In the genomic region with DNA sequence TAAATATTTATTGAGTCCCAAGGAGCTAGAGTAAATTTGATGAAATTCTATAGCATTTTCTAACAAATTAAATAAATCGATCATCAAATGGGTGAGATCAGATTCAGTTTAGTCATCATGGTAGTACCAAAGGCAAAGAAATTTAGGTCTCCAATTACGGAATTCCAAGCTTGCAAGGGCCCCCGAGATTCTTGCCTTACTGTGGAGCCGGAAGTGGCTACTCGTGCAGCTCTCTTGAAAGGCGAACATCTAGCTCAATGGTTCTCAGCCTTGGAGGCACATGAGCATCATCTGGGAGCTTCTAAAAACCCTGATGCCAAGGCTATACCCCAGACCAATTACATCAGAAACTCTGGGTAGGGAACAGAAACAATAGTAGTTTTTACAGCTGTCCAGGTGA, we compare ENCODE assay signal across 17 cellular contexts.
DNase-seq lines count a peak whose midpoint lies in the region; ATAC-seq lines count a peak whose summit lies in the region.
"Had no signal": no experiment of that assay in that cellular context is flagged by ENCODE, and none has a peak within 500 bp of the region (broad histone marks: within the 10 kb centered on the region; RNA-seq: fewer than 3 reads in every experiment).

No MANE protein-coding gene starts in this region.

- H2AK5ac ChIP-seq in mesendoderm (ENCODE audit: low read length) = no peak overlapping the region

- H3K23ac ChIP-seq in mesendoderm (ENCODE audit: low read length) = no peak overlapping the region

- DNase-seq in NCI-H2196 treated with DMSO at 0.1 percent for 48 hours (lab: John Stamatoyannopoulos, UW; ENCODE audit: unreplicated experiment) = peak; percentile 15
- no peak for DNase-seq in NCI-H2196 (lab: John Stamatoyannopoulos, UW; ENCODE audit: unreplicated experiment)
- peak; percentile 50 for DNase-seq in NCI-H146 (lab: John Stamatoyannopoulos, UW)
- peak; percentile 18 for DNase-seq in NT2/D1 (ENCODE audit: low read depth, low spot score)
- DNase-seq in mesendoderm = peak; percentile 14
- no peak for DNase-seq in activated gamma-delta T cell treated with Interleukin-2 at 50 U/mL for 16 hours
- DNase-seq: BE2C; Caco-2; CD4-positive, alpha-beta memory T cell; DMS79; GOT3; IMR-90 had no signal

- H3K4me2 ChIP-seq in mesendoderm (ENCODE audit: low read length) = no peak overlapping the region
- H3K4me2 ChIP-seq: A549 had no signal

- no peak overlapping the region for H2BK120ac ChIP-seq in mesendoderm (ENCODE audit: low read depth, low read length)

- no peak overlapping the region for H4K8ac ChIP-seq in mesendoderm (ENCODE audit: low read depth, low read length)

- H3K27me3 ChIP-seq in NT2/D1 (ENCODE audit: insufficient read depth, insufficient read length) = no peaks in the 10 kb centered on the region
- H3K27me3 ChIP-seq in mesendoderm (ENCODE audit: insufficient read depth, low read length, poor library complexity) = no peaks in the 10 kb centered on the region
- H3K27me3 ChIP-seq: BE2C had no signal

- H2BK5ac ChIP-seq in mesendoderm (ENCODE audit: low read length) = no peak overlapping the region

- ATAC-seq in activated CD4-positive, CD25-positive, alpha-beta regulatory T cell treated with anti-CD3 and anti-CD28 coated beads, Interleukin-2, amount 50 U/mL, for 24 hours = no peak
- ATAC-seq: A549, GM12878 had no signal

- no peak overlapping the region for H2BK15ac ChIP-seq in mesendoderm (replicated peaks; ENCODE audit: low read depth)

- no peak overlapping the region for H3K27ac ChIP-seq in mesendoderm (ENCODE audit: low read depth, low read length)
- H3K27ac ChIP-seq: A549, C4-2B had no signal

- WGBS in mesendoderm (ENCODE audit: extremely low coverage, insufficient coverage, low lambda C conversion rate) = no CpG with 5 or more reads among the region's 6 CpGs

- H3K9ac ChIP-seq in NT2/D1 (ENCODE audit: insufficient read length, low read depth) (no peak overlapping the region), mesendoderm (ENCODE audit: low read length) (no peak overlapping the region)

- H4K5ac ChIP-seq in mesendoderm (ENCODE audit: low read length) = no peak overlapping the region

- H3K79me1 ChIP-seq in mesendoderm (ENCODE audit: low read length) = no peaks in the 10 kb centered on the region

- H3K4ac ChIP-seq in mesendoderm (ENCODE audit: low read depth, low read length) = no peak overlapping the region

- no peaks in the 10 kb centered on the region for H3K79me2 ChIP-seq in mesendoderm (ENCODE audit: control insufficient read depth, insufficient read depth, low read length)

- H3K36me3 ChIP-seq in NT2/D1 (ENCODE audit: insufficient read depth, insufficient read length, low read length) = no peaks in the 10 kb centered on the region
- H3K36me3 ChIP-seq in mesendoderm (ENCODE audit: control insufficient read depth, insufficient read depth, low read length) = no peaks in the 10 kb centered on the region
- H3K36me3 ChIP-seq: BE2C, HAP-1 had no signal

- no peak overlapping the region for H3K18ac ChIP-seq in mesendoderm (ENCODE audit: low read length)

- H3K4me3 ChIP-seq in NT2/D1 (ENCODE audit: insufficient read length, low read depth) = no peak overlapping the region
- H3K4me3 ChIP-seq in mesendoderm (ENCODE audit: low read length) = no peak overlapping the region
- H3K4me3 ChIP-seq: A549, GM12878, HAP-1 had no signal

- no peak overlapping the region for H3K56ac ChIP-seq in mesendoderm (ENCODE audit: low read length)

- H3K9me3 ChIP-seq in NT2/D1 (ENCODE audit: insufficient read depth, low read length) = no peaks in the 10 kb centered on the region
- H3K9me3 ChIP-seq: A549, BE2C, Caco-2, HAP-1 had no signal

- H3K4me1 ChIP-seq in NT2/D1 (ENCODE audit: insufficient read depth, insufficient read length) (no peaks in the 10 kb centered on the region), mesendoderm (ENCODE audit: control insufficient read depth, low read depth, low read length) (peaks cover 6% of the 10 kb centered on the region)
- H3K4me1 ChIP-seq: BE2C had no signal

Comparison
In these comparisons a context has a peak if more than half of its experiments do, and no peak if none do; other contexts are left out.
1. DNase-seq: peak in NCI-H2196 treated with DMSO at 0.1 percent for 48 hours (single experiment), NCI-H146 (single experiment), NT2/D1 (single experiment) and mesendoderm (single experiment); none in NCI-H2196 (single experiment) and activated gamma-delta T cell treated with Interleukin-2 at 50 U/mL for 16 hours (single experiment).